Comparison of ENCODE assay signal across 16 cellular contexts in the genomic region with DNA sequence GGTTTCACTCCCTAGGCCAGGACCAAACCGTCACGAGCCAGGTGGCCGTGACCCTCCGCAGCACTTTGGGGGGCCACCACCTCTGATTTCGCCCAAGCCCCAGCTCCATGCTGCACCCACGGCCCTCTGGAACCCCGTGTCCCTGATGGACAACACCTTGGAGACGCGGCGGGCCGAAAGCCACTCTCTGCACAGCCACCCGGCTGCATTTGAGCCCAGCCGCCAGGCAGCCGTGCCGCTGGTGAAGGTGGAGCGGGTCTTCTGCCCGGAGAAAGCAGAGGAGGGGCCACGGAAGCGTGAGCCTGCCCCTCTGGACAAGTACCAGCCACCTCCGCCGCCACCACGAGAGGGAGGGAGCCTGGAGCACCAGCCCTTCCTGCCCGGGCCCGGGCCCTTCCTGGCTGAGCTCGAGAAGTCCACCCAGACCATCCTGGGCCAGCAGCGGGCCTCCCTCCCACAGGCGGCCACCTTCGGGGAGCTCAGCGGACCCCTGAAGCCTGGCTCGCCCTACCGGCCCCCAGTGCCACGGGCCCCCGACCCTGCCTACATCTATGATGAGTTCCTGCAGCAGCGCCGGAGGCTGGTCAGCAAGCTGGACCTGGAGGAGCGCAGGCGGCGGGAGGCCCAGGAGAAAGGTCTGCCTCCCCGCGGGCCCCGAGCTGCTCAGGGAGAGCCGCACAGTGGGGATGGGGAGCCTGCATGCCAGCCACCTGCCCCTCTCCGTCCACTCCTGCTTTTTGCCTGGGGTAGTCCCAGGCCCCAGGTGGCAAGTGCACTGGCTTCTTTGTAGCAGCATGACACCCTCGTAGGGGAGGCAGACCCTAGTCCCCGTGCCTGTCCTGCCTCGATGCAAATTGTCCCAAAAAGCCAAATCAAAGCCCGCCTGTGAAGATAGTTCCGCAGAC. TPM values are rescaled to one million over a fixed set of nuclear protein-coding genes. Genes with fewer than 3 reads are reported as not detected.
DNase-seq lines count a peak whose midpoint lies in the region; TF ChIP-seq lines count a peak whose summit lies in the region.
"Had no signal": no experiment of that assay in that cellular context is flagged by ENCODE, and none has a peak within 500 bp of the region (broad histone marks: within the 10 kb centered on the region; RNA-seq: fewer than 3 reads in every experiment).

No MANE protein-coding gene starts in this region.

- H3K4me3 Mint-ChIP-seq in endodermal cell (no peak overlapping the region), neural progenitor cell (peak overlapping the region; percentile 71)

- peak overlapping the region; percentile 98 for H3K27ac ChIP-seq in endodermal cell (ENCODE audit: low read depth, low read length)
- H3K27ac ChIP-seq in neural progenitor cell, result peak overlapping the region; percentile 90
- H3K27ac ChIP-seq: BLaER1, SJSA1 had no signal

- H3K4me1 Mint-ChIP-seq in endodermal cell, result no peaks in the 10 kb centered on the region
- H3K4me1 Mint-ChIP-seq in neural progenitor cell, result peaks cover 28% of the 10 kb centered on the region

- peaks cover 95% of the 10 kb centered on the region for H3K36me3 ChIP-seq in NT2/D1 (ENCODE audit: insufficient read depth, insufficient read length, low read length)
- peaks cover 94% of the 10 kb centered on the region for H3K36me3 ChIP-seq in endodermal cell (ENCODE audit: control insufficient read depth, insufficient read depth, low read length)
- H3K36me3 ChIP-seq in neural progenitor cell, result no peaks in the 10 kb centered on the region

- H3K27me3 ChIP-seq in NT2/D1 (ENCODE audit: insufficient read depth, insufficient read length), result no peaks in the 10 kb centered on the region
- no peaks in the 10 kb centered on the region for H3K27me3 ChIP-seq in endodermal cell (ENCODE audit: control insufficient read depth, insufficient read depth, low read length, poor library complexity, severe bottlenecking)
- no peaks in the 10 kb centered on the region for H3K27me3 ChIP-seq in neural progenitor cell
- H3K27me3 ChIP-seq: BLaER1, SJSA1 had no signal

- no peaks in the 10 kb centered on the region for H3K9me3 ChIP-seq in NT2/D1 (ENCODE audit: insufficient read depth, low read length)
- H3K9me3 ChIP-seq in endodermal cell (ENCODE audit: control insufficient read depth, low read length), result no peaks in the 10 kb centered on the region
- H3K9me3 ChIP-seq in neural progenitor cell (ENCODE audit: low read depth), result no peaks in the 10 kb centered on the region
- H3K9me3 ChIP-seq: BLaER1, SJSA1 had no signal

- WGBS in endodermal cell (ENCODE audit: insufficient coverage in 1 of 2, insufficient read length in 1 of 2), 2 experiments, result 94 to 95% methylated on average over 29 to 48 of the region's 48 CpGs

- H2AFZ ChIP-seq in neural progenitor cell (replicated peaks), result no peak overlapping the region

- peak overlapping the region; percentile 17 for H3K9ac ChIP-seq in NT2/D1 (ENCODE audit: insufficient read length, low read depth)
- H3K9ac ChIP-seq in endodermal cell (ENCODE audit: extremely low read depth, low read length, poor library complexity, severe bottlenecking), result no peak overlapping the region
- H3K9ac ChIP-seq in neural progenitor cell, result no peak overlapping the region
- H3K9ac ChIP-seq: BLaER1 had no signal

- H3K27ac Mint-ChIP-seq in endodermal cell, result peak overlapping the region; percentile 52
- H3K27ac Mint-ChIP-seq in neural progenitor cell, result peak overlapping the region; percentile 72

- peaks cover 33% of the 10 kb centered on the region for H3F3A ChIP-seq in neural progenitor cell (ENCODE audit: low read depth)

- H3K79me2 ChIP-seq in neural progenitor cell (ENCODE audit: low read depth), result no peaks in the 10 kb centered on the region

- DNase-seq in GM20000 (ENCODE audit: low spot score), result peak; percentile 24
- no peak for DNase-seq in NT2/D1 (ENCODE audit: low read depth, low spot score)
- DNase-seq in endodermal cell, result no peak
- no peak for DNase-seq in neural progenitor cell (ENCODE audit: low spot score)
- no peak for DNase-seq in SK-N-DZ (ENCODE audit: low spot score)
- DNase-seq in ureter (ENCODE audit: low spot score), result no peak
- DNase-seq in stimulated activated CD4-positive, alpha-beta T cell treated with anti-CD3 and anti-CD28 coated beads, Interleukin-4, amount 100 ng/mL, for 4 hours, result no peak
- no peak for DNase-seq in activated naive CD4-positive, alpha-beta T cell treated with anti-CD3 and anti-CD28 coated beads, Interleukin-2, amount 50 U/mL, for 16 hours
- DNase-seq: CD8-positive, alpha-beta memory T cell; DND-41; GDM1; NCI-H1930; NCI-H510A; NCI-H82 had no signal

- peaks cover 82% of the 10 kb centered on the region for H3K36me3 Mint-ChIP-seq in endodermal cell (ENCODE audit: low read depth)
- H3K36me3 Mint-ChIP-seq in neural progenitor cell, result peaks cover 43% of the 10 kb centered on the region

- H3K4me1 ChIP-seq in NT2/D1 (ENCODE audit: insufficient read depth, insufficient read length) (peaks cover 25% of the 10 kb centered on the region), endodermal cell (ENCODE audit: control insufficient read depth, insufficient read depth, low read length) (no peaks in the 10 kb centered on the region), neural progenitor cell (peaks cover 27% of the 10 kb centered on the region)
- H3K4me1 ChIP-seq: BLaER1, SJSA1 had no signal

- H3K4me2 ChIP-seq in neural progenitor cell, result peak overlapping the region; percentile 75
- H3K4me2 ChIP-seq: BLaER1 had no signal

- H3K9me3 Mint-ChIP-seq in endodermal cell (no peaks in the 10 kb centered on the region), neural progenitor cell (no peaks in the 10 kb centered on the region)
- H3K9me3 Mint-ChIP-seq: CD8-positive, alpha-beta memory T cell had no signal

- H3K4me3 ChIP-seq in NT2/D1 (ENCODE audit: insufficient read length, low read depth) (no peak overlapping the region), endodermal cell (ENCODE audit: low read length) (no peak overlapping the region), neural progenitor cell (peak overlapping the region; percentile 15)
- H3K4me3 ChIP-seq: BLaER1, SJSA1 had no signal

- H3K27me3 Mint-ChIP-seq in endodermal cell (ENCODE audit: insufficient read depth) (no peaks in the 10 kb centered on the region), neural progenitor cell (ENCODE audit: insufficient read depth, low read depth) (peaks cover 13% of the 10 kb centered on the region)
- H3K27me3 Mint-ChIP-seq: CD8-positive, alpha-beta memory T cell had no signal

- TF ChIP-seq CTCF in GM20000 (IDR thresholded peaks at IDR 0.05; ENCODE audit: extremely low read depth, missing control alignments) (no peak), endodermal cell (conservative IDR thresholded peaks at IDR 0.05) (no peak), neural progenitor cell (IDR thresholded peaks at IDR 0.05) (no peak)

- H4K20me1 ChIP-seq in neural progenitor cell (ENCODE audit: low read depth), result peaks cover 14% of the 10 kb centered on the region

RNA-seq across cellular contexts. Expression of gene GINS2, which starts 27.4 kb away (rescaled TPM):
- total RNA-seq in endodermal cell, result 10 to 100 TPM; 32.8 to 42.3 TPM
- 31.2 TPM for polyA plus RNA-seq in endodermal cell (2013, experiment 1 of 2)
- 30.9 TPM for polyA plus RNA-seq in endodermal cell (2013, experiment 2 of 2)
- total RNA-seq in neural progenitor cell (ENCODE audit: low replicate concordance), result 47.9 and 51.9 TPM in 2 replicates
- polyA plus RNA-seq in SK-N-DZ (2014; cell fraction: cytosol; rRNA removed), result 102 and 106 TPM in 2 replicates
- polyA plus RNA-seq in SK-N-DZ (2014; cell fraction: nucleus; rRNA removed), result 64.7 and 66.3 TPM in 2 replicates
- 2.6 TPM for total RNA-seq in ureter

RNA-seq across cellular contexts. Expression of gene GSE1, which starts 48.3 kb away (rescaled TPM):
- total RNA-seq in endodermal cell (100 to 1,000 TPM; 108 to 128 TPM), neural progenitor cell (ENCODE audit: low replicate concordance) (7.7 and 20.4 TPM in 2 replicates), ureter (49.8 TPM)
- polyA plus RNA-seq in endodermal cell (2013, experiment 1 of 2), result 55.0 TPM
- 54.2 TPM for polyA plus RNA-seq in endodermal cell (2013, experiment 2 of 2)
- 51.5 and 62.6 TPM in 2 replicates for polyA plus RNA-seq in SK-N-DZ (2014; cell fraction: cytosol; rRNA removed)
- polyA plus RNA-seq in SK-N-DZ (2014; cell fraction: nucleus; rRNA removed), result 114 and 225 TPM in 2 replicates
